Comparison of ENCODE assay signal across 16 cellular contexts in the genomic region with DNA sequence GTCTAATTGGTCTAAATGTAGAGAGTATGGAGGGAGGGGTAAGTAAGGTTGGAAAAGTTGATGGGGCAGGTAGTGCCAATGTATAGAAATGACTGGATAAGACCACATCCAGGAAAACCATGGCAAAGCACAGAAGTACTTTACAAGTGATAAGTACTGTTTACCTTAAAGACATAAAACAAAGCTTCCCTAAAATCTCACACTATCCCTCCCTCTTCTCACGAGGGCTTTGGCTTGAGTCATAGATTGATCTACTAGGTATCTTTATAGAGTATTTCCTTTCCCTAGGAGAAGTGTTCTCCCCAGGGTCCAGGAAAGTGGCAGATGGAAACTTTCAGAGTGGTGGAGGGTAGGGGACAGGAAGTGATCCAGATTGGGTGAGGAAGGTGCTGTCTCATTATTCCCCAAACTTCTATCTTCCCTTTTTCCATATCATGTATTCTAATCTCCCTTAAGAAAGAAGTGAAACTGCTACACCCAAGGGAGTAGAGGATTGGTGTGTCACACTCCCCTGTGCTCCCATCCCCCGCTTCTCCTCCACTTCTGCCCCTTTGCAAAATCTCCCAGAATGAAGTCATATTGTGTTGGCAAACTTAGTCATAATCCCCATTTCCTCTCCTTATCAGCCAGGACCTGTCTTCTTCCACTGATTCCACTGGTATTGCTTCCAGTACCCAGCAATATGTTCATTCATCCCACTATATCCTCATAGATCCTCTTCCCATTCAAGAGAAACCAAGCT. TPM values are rescaled to one million over a fixed set of nuclear protein-coding genes. Genes with fewer than 3 reads are reported as not detected.
A peak's percentile ranks its signal among the peaks of the same experiment; 100 is the strongest.
DNase-seq lines count a peak whose midpoint lies in the region; ATAC-seq and TF ChIP-seq lines count a peak whose summit lies in the region.
"Had no signal": no experiment of that assay in that cellular context is flagged by ENCODE, and none has a peak within 500 bp of the region (broad histone marks: within the 10 kb centered on the region; RNA-seq: fewer than 3 reads in every experiment).

No MANE protein-coding gene starts in this region.

- ATAC-seq in lung (ENCODE audit: insufficient read depth, low FRiP score) = peak; percentile 28
- ATAC-seq in HG02973 (IDR thresholded peaks at IDR 0.05; ENCODE audit: unreplicated experiment) = no peak
- no peak for ATAC-seq in HG02852 (IDR thresholded peaks at IDR 0.05; ENCODE audit: unreplicated experiment)

- H3K27ac ChIP-seq in lung (ENCODE audit: low read depth in 1 of 2, low read length in 1 of 2) = no peak overlapping the region
- no peak overlapping the region for H3K27ac ChIP-seq in SJCRH30
- H3K27ac ChIP-seq: suprapubic skin had no signal

- TF ChIP-seq CTCF in cardiac fibroblast (IDR thresholded peaks at IDR 0.05; ENCODE audit: low read depth, low read length) (no peak), lung (IDR thresholded peaks at IDR 0.05; ENCODE audit: control extremely low read depth, extremely low read depth) (no peak)

- H3K36me3 ChIP-seq in lung (ENCODE audit: control insufficient read depth in 2 of 2, insufficient read depth in 2 of 2, low read length in 2 of 2) = no peaks in the 10 kb centered on the region
- H3K36me3 ChIP-seq in SJCRH30 = no peaks in the 10 kb centered on the region
- H3K36me3 ChIP-seq: suprapubic skin had no signal

- peaks cover 5 to 21% of the 10 kb centered on the region in 2 donors for H3K4me1 ChIP-seq in lung (ENCODE audit: control insufficient read depth in 2 of 2, insufficient read depth in 2 of 2, low read length in 2 of 2)
- no peaks in the 10 kb centered on the region for H3K4me1 ChIP-seq in SJCRH30

- WGBS in lung, 2 donors = 57 to 88% methylated on average over 2 of the region's 2 CpGs

- H3K4me3 ChIP-seq in cardiac fibroblast (replicated peaks in 1 of 2; ENCODE audit: low read depth in 2 of 2, low read length in 2 of 2) (no peak overlapping the region), lung (no peak overlapping the region), SJCRH30 (no peak overlapping the region)
- H3K4me3 ChIP-seq: suprapubic skin had no signal

- H3K9me3 ChIP-seq in lung (ENCODE audit: control insufficient read depth in 2 of 2, insufficient read depth in 1 of 2, low read length in 1 of 2) = no peaks in the 10 kb centered on the region
- H3K9me3 ChIP-seq in SJCRH30 (replicated peaks) = no peaks in the 10 kb centered on the region
- H3K9me3 ChIP-seq: suprapubic skin had no signal

- no peaks in the 10 kb centered on the region for H3K27me3 ChIP-seq in lung (ENCODE audit: control insufficient read depth, insufficient read depth)
- no peaks in the 10 kb centered on the region for H3K27me3 ChIP-seq in SJCRH30
- H3K27me3 ChIP-seq: suprapubic skin had no signal

- DNase-seq in GM03348 (ENCODE audit: low spot score) (peak; percentile 37), MV-4-11 (lab: John Stamatoyannopoulos, UW) (peak; percentile 86), cardiac fibroblast (ENCODE audit: low read depth in 2 of 2) (peak; percentile 65 to 71), lung (ENCODE audit: low spot score) (no peak), NK-92 (lab: John Stamatoyannopoulos, UW; ENCODE audit: unreplicated experiment) (no peak), SJCRH30 (no peak)
- DNase-seq: activated CD4-positive, alpha-beta T cell treated with anti-CD3 and anti-CD28 coated beads, Interleukin-2, amount 50 U/mL, for 48 hours; caudate nucleus; CD4-positive, alpha-beta memory T cell; NCI-H187 treated with DMSO at 0.1 percent for 48 hours; nephron progenitor cell; NK-92 treated with Interleukin-12 subunit alpha and Interleukin-12 subunit beta, amount 100 ng/mL, for 24 hours had no signal

RNA-seq across cellular contexts. Expression of a gene that starts 14.6 kb away (rescaled TPM):
- total RNA-seq in lung = 100 to 1,000 TPM in 1 of 2 donors, 10 to 100 TPM in 1; 31.1 to 154 TPM
- polyA plus RNA-seq in lung = 10 to 100 TPM; 16.5 to 22.8 TPM
- 0.05 and 0.10 TPM in 2 replicates for total RNA-seq in SJCRH30 (2014; rRNA removed; shearing (Covaris generic))
- total RNA-seq: CD4-positive, alpha-beta memory T cell; T-helper 2 cell treated with Interferon-gamma antibody and Interleukin-4, amounts not matched to agents 100 ng/mL and 5 ng/mL, for 36 hours had no signal
- polyA plus RNA-seq: CD4-positive, alpha-beta memory T cell had no signal

Comparison
In these comparisons a context has a peak if more than half of its experiments do, and no peak if none do; other contexts are left out.
1. DNase-seq: peak in GM03348 (single experiment), MV-4-11 (single experiment) and cardiac fibroblast (2 of 2); none in lung (single experiment), NK-92 (single experiment) and SJCRH30 (0 of 2).
2. RNA of a gene that starts 14.6 kb away (total RNA-seq): 31.1 to 154 TPM in lung; 0.05 to 0.10 TPM in SJCRH30; every median in the first group is over 10 times any median in the second.